ENCODE assay signal across 9 cellular contexts in the genomic region with DNA sequence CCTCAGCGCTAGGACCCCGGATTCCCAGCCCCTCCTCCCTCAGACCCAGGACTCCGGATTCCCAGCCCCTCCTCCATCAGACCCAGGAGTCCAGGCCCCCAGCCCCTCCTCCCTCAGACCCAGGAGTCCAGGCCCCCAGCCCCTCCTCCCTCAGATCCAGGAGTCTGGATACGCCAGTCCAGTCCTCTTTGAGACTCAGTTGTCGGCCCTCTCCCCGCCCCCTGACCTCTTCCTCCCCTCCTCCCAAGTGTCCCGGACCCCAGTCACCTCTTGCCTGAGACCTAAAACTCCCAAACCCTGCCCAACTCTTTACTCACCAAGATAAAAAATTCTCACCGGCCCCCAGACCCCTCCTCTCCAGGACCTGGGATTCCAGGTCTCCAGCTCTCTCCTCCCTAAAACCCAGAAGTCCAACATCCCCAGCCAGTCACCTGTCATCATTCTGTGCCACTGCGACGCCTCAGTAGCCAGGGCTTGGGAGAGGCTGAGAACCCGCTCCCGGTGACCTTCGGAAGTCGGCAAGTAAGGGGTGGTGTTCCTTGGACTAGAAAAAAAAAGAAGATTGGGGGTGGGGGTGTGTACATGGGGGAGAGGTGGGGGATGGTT. TPM values are rescaled to one million over a fixed set of nuclear protein-coding genes. Genes with fewer than 3 reads are reported as not detected.
DNase-seq lines count a peak whose midpoint lies in the region; ATAC-seq and TF ChIP-seq lines count a peak whose summit lies in the region.
"Had no signal": no experiment of that assay in that cellular context is flagged by ENCODE, and none has a peak within 500 bp of the region (broad histone marks: within the 10 kb centered on the region; RNA-seq: fewer than 3 reads in every experiment).

No MANE protein-coding gene starts in this region.

- TF ChIP-seq CTCF in CD8-positive, alpha-beta T cell (IDR thresholded peaks at IDR 0.05), result no peak
- TF ChIP-seq CTCF in ovary (IDR thresholded peaks at IDR 0.05) (no peak), foreskin keratinocyte (conservative IDR thresholded peaks at IDR 0.05) (no peak)

- H3K9me3 ChIP-seq in CD8-positive, alpha-beta T cell (ENCODE audit: low read length), result no peaks in the 10 kb centered on the region
- H3K9me3 ChIP-seq in Karpas-422 (ENCODE audit: low read length) (no peaks in the 10 kb centered on the region), ovary (no peaks in the 10 kb centered on the region)

- no peak for TF ChIP-seq POLR2A in ovary (IDR thresholded peaks at IDR 0.05)

- H2AFZ ChIP-seq in Karpas-422 (ENCODE audit: low read length), result no peak overlapping the region

- no peaks in the 10 kb centered on the region for H3K9me2 ChIP-seq in Karpas-422 (replicated peaks; ENCODE audit: insufficient read depth, low read length)

- POLR2A ChIA-PET in CD8-positive, alpha-beta T cell (lab: Charles Lee), result interaction anchor here (2.2 kb wide), 1 partner anchor 42 kb away, joined by 12 read pairs; no protein-coding TSS in a partner anchor

- peak overlapping the region; percentile 22 for H3K4me3 Mint-ChIP-seq in CD8-positive, alpha-beta T cell
- H3K4me3 Mint-ChIP-seq in effector memory CD8-positive, alpha-beta T cell, result peak overlapping the region; percentile 52 to 66
- no peak overlapping the region for H3K4me3 Mint-ChIP-seq in natural killer cell treated with Interleukin-12 subunit alpha and Interleukin-12 subunit beta and Interleukin-15 and Interleukin-18, amount 100 ng/mL, for 72 hours

- DNase-seq in CD8-positive, alpha-beta T cell, result no peak
- DNase-seq in Karpas-422, result peak; percentile 40
- no peak for DNase-seq in effector memory CD8-positive, alpha-beta T cell
- peak in 2 of 5 donors; percentile 33 to 50 for DNase-seq in ovary
- DNase-seq in NOMO-1 treated with dmso at 0.1 percent for 144 hours (lab: John Stamatoyannopoulos, UW; ENCODE audit: unreplicated experiment), result no peak
- DNase-seq in Ammon's horn (ENCODE audit: low spot score), result no peak
- DNase-seq in natural killer cell treated with Interleukin-12 subunit alpha and Interleukin-12 subunit beta and Interleukin-15 and Interleukin-18, amount 100 ng/mL, for 72 hours (ENCODE audit: low spot score), result no peak
- DNase-seq in foreskin keratinocyte, result no peak

- intact Hi-C loops in CD8-positive, alpha-beta T cell (cut with DNase I, micrococcal nuclease), result loop anchor here (2.0 to 5.0 kb wide), 3 partner anchors 115 to 325 kb away; a partner anchor contains a TSS
- intact Hi-C loops in ovary (cut with DNase I), result loop anchor here in 3 of 4 donors (2.0 to 5.0 kb wide), 3 partner anchors 40 to 43 kb away; no protein-coding TSS in a partner anchor

- no peaks in the 10 kb centered on the region for H3K36me3 Mint-ChIP-seq in CD8-positive, alpha-beta T cell
- no peaks in the 10 kb centered on the region for H3K36me3 Mint-ChIP-seq in effector memory CD8-positive, alpha-beta T cell (ENCODE audit: insufficient read depth)
- no peaks in the 10 kb centered on the region for H3K36me3 Mint-ChIP-seq in natural killer cell treated with Interleukin-12 subunit alpha and Interleukin-12 subunit beta and Interleukin-15 and Interleukin-18, amount 100 ng/mL, for 72 hours

- H3K27me3 ChIP-seq in CD8-positive, alpha-beta T cell (ENCODE audit: insufficient read depth, low read length), result no peaks in the 10 kb centered on the region
- no peaks in the 10 kb centered on the region for H3K27me3 ChIP-seq in Karpas-422 (ENCODE audit: low read length)
- H3K27me3 ChIP-seq in ovary, result no peaks in the 10 kb centered on the region
- H3K27me3 ChIP-seq in foreskin keratinocyte, result no peaks in the 10 kb centered on the region

- peak overlapping the region; percentile 51 for H3K4me3 ChIP-seq in CD8-positive, alpha-beta T cell (ENCODE audit: low read depth, low read length)
- H3K4me3 ChIP-seq in Karpas-422 (ENCODE audit: low read length) (no peak overlapping the region), ovary (peak overlapping the region; percentile 27)

- H4K20me1 ChIP-seq in Karpas-422 (ENCODE audit: insufficient read depth, low read depth, low read length), result no peaks in the 10 kb centered on the region

- no peaks in the 10 kb centered on the region for H3K9me3 Mint-ChIP-seq in CD8-positive, alpha-beta T cell
- H3K9me3 Mint-ChIP-seq in effector memory CD8-positive, alpha-beta T cell, result no peaks in the 10 kb centered on the region
- H3K9me3 Mint-ChIP-seq in natural killer cell treated with Interleukin-12 subunit alpha and Interleukin-12 subunit beta and Interleukin-15 and Interleukin-18, amount 100 ng/mL, for 72 hours, result no peaks in the 10 kb centered on the region
- H3K9me3 Mint-ChIP-seq: activated T-helper 1 cell treated with anti-CD3 and anti-CD28 coated beads, Interleukin-12 subunit alpha, Interleukin-12 subunit beta, Interleukin-2, Interleukin-4 antibody, amounts not matched to agents 30 ng/mL and 10 ng/mL and 1 ng/mL, durations not matched to agents 14 hours and 24 hours and 36 hours had no signal

- ATAC-seq in CD8-positive, alpha-beta T cell, result no peak
- ATAC-seq in effector memory CD8-positive, alpha-beta T cell (replicated peaks), result no peak
- no peak for ATAC-seq in natural killer cell treated with Interleukin-12 subunit alpha and Interleukin-12 subunit beta and Interleukin-15 and Interleukin-18, amount 100 ng/mL, for 72 hours
- no peak for ATAC-seq in foreskin keratinocyte

- H3K4me2 ChIP-seq in Karpas-422 (ENCODE audit: low read depth, low read length, poor library complexity, severe bottlenecking), result peak overlapping the region; percentile 77

- TF ChIP-seq EP300 in ovary (IDR thresholded peaks at IDR 0.05), result no peak

- H3K27ac Mint-ChIP-seq in CD8-positive, alpha-beta T cell, result no peak overlapping the region
- peak overlapping the region in 1 of 2 donors; percentile 4 for H3K27ac Mint-ChIP-seq in effector memory CD8-positive, alpha-beta T cell
- no peak overlapping the region for H3K27ac Mint-ChIP-seq in natural killer cell treated with Interleukin-12 subunit alpha and Interleukin-12 subunit beta and Interleukin-15 and Interleukin-18, amount 100 ng/mL, for 72 hours

- H3K36me3 ChIP-seq in CD8-positive, alpha-beta T cell (ENCODE audit: insufficient read depth, low read length), result no peaks in the 10 kb centered on the region
- H3K36me3 ChIP-seq in Karpas-422 (ENCODE audit: insufficient read depth, low read length) (no peaks in the 10 kb centered on the region), ovary (no peaks in the 10 kb centered on the region)

- H3K9ac ChIP-seq in Karpas-422 (ENCODE audit: low read length), result 0 out of 2 replicates have a peak overlapping the region, but pooled peaks have one; percentile 22

- no peak overlapping the region for H3K27ac ChIP-seq in CD8-positive, alpha-beta T cell (ENCODE audit: low read depth, low read length)
- H3K27ac ChIP-seq in Karpas-422 (ENCODE audit: low read length), result no peak overlapping the region
- peak overlapping the region; percentile 90 to 95 for H3K27ac ChIP-seq in ovary
- no peak overlapping the region for H3K27ac ChIP-seq in foreskin keratinocyte

- CTCF ChIA-PET in CD8-positive, alpha-beta T cell (lab: Charles Lee), result interaction anchor here (0.6 to 2.9 kb wide), 6 partner anchors 36 to 731 kb away, joined by 3 to 38 read pairs (median 12); no protein-coding TSS in a partner anchor

- peaks cover 20% of the 10 kb centered on the region for H3K4me1 Mint-ChIP-seq in CD8-positive, alpha-beta T cell (ENCODE audit: low read depth)
- peaks cover 21 to 22% of the 10 kb centered on the region in 2 donors for H3K4me1 Mint-ChIP-seq in effector memory CD8-positive, alpha-beta T cell (ENCODE audit: low read depth in 2 of 2)
- H3K4me1 Mint-ChIP-seq in natural killer cell treated with Interleukin-12 subunit alpha and Interleukin-12 subunit beta and Interleukin-15 and Interleukin-18, amount 100 ng/mL, for 72 hours (ENCODE audit: low read depth in 2 of 2), result peaks cover 17 to 20% of the 10 kb centered on the region in 2 donors

- peaks cover 5% of the 10 kb centered on the region for H3K27me3 Mint-ChIP-seq in CD8-positive, alpha-beta T cell (ENCODE audit: low read depth)
- H3K27me3 Mint-ChIP-seq in effector memory CD8-positive, alpha-beta T cell, result peaks cover 12 to 19% of the 10 kb centered on the region in 2 donors
- peaks cover 0 to 7% of the 10 kb centered on the region in 2 donors for H3K27me3 Mint-ChIP-seq in natural killer cell treated with Interleukin-12 subunit alpha and Interleukin-12 subunit beta and Interleukin-15 and Interleukin-18, amount 100 ng/mL, for 72 hours

- H3K4me1 ChIP-seq in CD8-positive, alpha-beta T cell (ENCODE audit: insufficient read depth, low read length), result peaks cover 22% of the 10 kb centered on the region
- peaks cover 16% of the 10 kb centered on the region for H3K4me1 ChIP-seq in Karpas-422 (ENCODE audit: low read length)
- H3K4me1 ChIP-seq in ovary (ENCODE audit: insufficient read depth), result peaks cover 3% of the 10 kb centered on the region
- no peaks in the 10 kb centered on the region for H3K4me1 ChIP-seq in foreskin keratinocyte

- 59 to 73% (median 68%) methylated on average over 14 of the region's 14 CpGs for WGBS in ovary, 3 donors

- no peaks in the 10 kb centered on the region for H3K79me2 ChIP-seq in Karpas-422 (ENCODE audit: low read length)

RNA-seq across cellular contexts. Expression of a gene that starts 1.4 kb away (rescaled TPM):
- 1 to 10 TPM in 1 of 2 experiments, under 1 TPM in 1; 0.98 to 1.1 TPM for total RNA-seq in CD8-positive, alpha-beta T cell
- 1.0 and 1.9 TPM in 2 replicates for total RNA-seq in Karpas-422 (2014; rRNA removed; shearing (Covaris generic); ENCODE audit: low replicate concordance)
- total RNA-seq in ovary, result 10 to 100 TPM; 22.9 to 82.8 (median 46.1) TPM
- polyA plus RNA-seq in ovary, result 10 to 100 TPM; 10.6 to 78.7 TPM
- total RNA-seq in natural killer cell treated with Interleukin-12 subunit alpha and Interleukin-12 subunit beta and Interleukin-15 and Interleukin-18, amount 100 ng/mL, for 72 hours, result under 1 TPM in 1 of 2 donors, not detected in 1; 0.26 TPM
- 4.0 and 4.4 TPM in 2 replicates for total RNA-seq in foreskin keratinocyte
- 7.6 and 9.6 TPM in 2 replicates for polyA plus RNA-seq in foreskin keratinocyte

RNA-seq across cellular contexts. Expression of a gene that starts 26.9 kb away (rescaled TPM):
- total RNA-seq in CD8-positive, alpha-beta T cell, result 1 to 10 TPM; 7.2 to 8.2 TPM
- 45.9 and 74.6 TPM in 2 replicates for total RNA-seq in Karpas-422 (2014; rRNA removed; shearing (Covaris generic); ENCODE audit: low replicate concordance)
- total RNA-seq in ovary, result 10 to 100 TPM; 29.1 to 73.6 (median 55.5) TPM
- polyA plus RNA-seq in ovary, result 10 to 100 TPM in 1 of 2 donors, 1 to 10 TPM in 1; 7.8 to 70.5 TPM
- total RNA-seq in natural killer cell treated with Interleukin-12 subunit alpha and Interleukin-12 subunit beta and Interleukin-15 and Interleukin-18, amount 100 ng/mL, for 72 hours, result 10 to 100 TPM; 31.7 to 40.4 TPM
- total RNA-seq in foreskin keratinocyte, result 40.9 and 42.9 TPM in 2 replicates
- 52.5 and 56.8 TPM in 2 replicates for polyA plus RNA-seq in foreskin keratinocyte

RNA-seq across cellular contexts. Expression of a gene that starts 30.7 kb away (rescaled TPM):
- 1 to 10 TPM; 1.8 to 3.2 TPM for total RNA-seq in CD8-positive, alpha-beta T cell
- not detected in 2 replicates for total RNA-seq in Karpas-422 (2014; rRNA removed; shearing (Covaris generic); ENCODE audit: low replicate concordance)
- 10 to 100 TPM; 18.3 to 96.5 (median 52.7) TPM for total RNA-seq in ovary
- polyA plus RNA-seq in ovary, result 10 to 100 TPM; 18.8 to 50.9 TPM
- total RNA-seq in natural killer cell treated with Interleukin-12 subunit alpha and Interleukin-12 subunit beta and Interleukin-15 and Interleukin-18, amount 100 ng/mL, for 72 hours, result 1 to 10 TPM; 3.8 to 5.4 TPM
- 6.3 and 7.4 TPM in 2 replicates for total RNA-seq in foreskin keratinocyte
- 8.5 and 9.2 TPM in 2 replicates for polyA plus RNA-seq in foreskin keratinocyte

RNA-seq across cellular contexts. Expression of a gene that starts 34.5 kb away (rescaled TPM):
- total RNA-seq in CD8-positive, alpha-beta T cell, result 100 to 1,000 TPM; 398 to 399 TPM
- 22.6 and 31.3 TPM in 2 replicates for total RNA-seq in Karpas-422 (2014; rRNA removed; shearing (Covaris generic); ENCODE audit: low replicate concordance)
- 100 to 1,000 TPM in 1 of 7 donors, 10 to 100 TPM in 6; 22.8 to 156 (median 40.1) TPM for total RNA-seq in ovary
- 10 to 100 TPM; 63.2 to 66.2 TPM for polyA plus RNA-seq in ovary
- total RNA-seq in natural killer cell treated with Interleukin-12 subunit alpha and Interleukin-12 subunit beta and Interleukin-15 and Interleukin-18, amount 100 ng/mL, for 72 hours, result 100 to 1,000 TPM in 1 of 2 donors, 10 to 100 TPM in 1; 74.1 to 111 TPM
- 39.3 and 41.1 TPM in 2 replicates for total RNA-seq in foreskin keratinocyte
- 36.4 and 37.8 TPM in 2 replicates for polyA plus RNA-seq in foreskin keratinocyte

Comparison
In these comparisons a context has a peak if more than half of its experiments do, and no peak if none do; other contexts are left out.
1. H3K27ac ChIP-seq: peak in ovary (2 of 2); none in CD8-positive, alpha-beta T cell (single experiment), Karpas-422 (single experiment) and foreskin keratinocyte (single experiment).